9 cellular contexts compared by ENCODE assay signal in genomic region chr20:61026173-61026572, GRCh38.
"Had no signal": no experiment of that assay in that cellular context is flagged by ENCODE, and none has a peak within 500 bp of the region (broad histone marks: within the 10 kb centered on the region; RNA-seq: fewer than 3 reads in every experiment).

No MANE protein-coding gene starts in this region.

- H3K27ac ChIP-seq: GM23248, HL-60, KMS-11 had no signal

- DNase-seq: GM23248, GOT3, H7, Karpas-422 had no signal

- H3K9ac ChIP-seq: GM23248, KMS-11 had no signal

- H3K4me1 ChIP-seq: HAP-1 had no signal

- ATAC-seq: HCT116, HepG2 had no signal

- H3K9me3 ChIP-seq: HAP-1 had no signal

- H2AFZ ChIP-seq: GM23248 had no signal

- FAIRE-seq: HepG2 had no signal

- H3K4me2 ChIP-seq: KMS-11 had no signal

- H3K36me3 ChIP-seq: HAP-1 had no signal

- H3K4me3 ChIP-seq: GM23248, HAP-1 had no signal
